ENCODE assay signal across 7 cellular contexts in the genomic region with DNA sequence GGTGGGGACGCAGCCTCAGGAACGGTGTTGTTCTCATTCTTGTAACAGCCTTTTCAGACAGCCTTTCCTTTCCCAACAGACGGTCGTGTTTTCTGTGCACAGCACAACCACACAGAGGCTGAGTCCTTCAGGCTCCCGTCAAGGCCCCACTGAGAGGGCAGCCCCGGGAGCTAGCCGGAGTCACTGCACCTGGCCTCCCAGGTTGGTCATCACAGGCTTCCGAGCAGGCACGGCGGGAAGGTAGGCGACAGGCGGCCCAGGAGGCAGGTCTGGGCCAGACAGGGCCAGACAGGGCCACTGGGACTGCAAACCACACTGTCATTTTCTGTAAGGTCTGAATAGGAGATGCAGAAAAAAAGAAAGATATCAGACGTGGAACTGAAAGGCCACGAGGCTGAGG.
"Had no signal": no experiment of that assay in that cellular context is flagged by ENCODE, and none has a peak within 500 bp of the region (broad histone marks: within the 10 kb centered on the region; RNA-seq: fewer than 3 reads in every experiment).

No MANE protein-coding gene starts in this region.

- H3K27ac ChIP-seq: GM23248, HL-60 had no signal

- H3K4me1 ChIP-seq: HAP-1 had no signal

- H3K9ac ChIP-seq: GM23248 had no signal

- H3K36me3 Mint-ChIP-seq: IgD-negative memory B cell had no signal

- H3K27me3 Mint-ChIP-seq: IgD-negative memory B cell had no signal

- H2AFZ ChIP-seq: GM23248 had no signal

- DNase-seq: GM23248, GOT3, HFFc6, KBM-7 had no signal

- H3K9me3 ChIP-seq: HAP-1 had no signal

- H3K27ac Mint-ChIP-seq: HFFc6, IgD-negative memory B cell had no signal

- H3K4me1 Mint-ChIP-seq: IgD-negative memory B cell had no signal

- H3K4me3 Mint-ChIP-seq: HFFc6 had no signal

- H3K36me3 ChIP-seq: HAP-1 had no signal

- H3K4me3 ChIP-seq: GM23248, HAP-1 had no signal
